In the genomic region with DNA sequence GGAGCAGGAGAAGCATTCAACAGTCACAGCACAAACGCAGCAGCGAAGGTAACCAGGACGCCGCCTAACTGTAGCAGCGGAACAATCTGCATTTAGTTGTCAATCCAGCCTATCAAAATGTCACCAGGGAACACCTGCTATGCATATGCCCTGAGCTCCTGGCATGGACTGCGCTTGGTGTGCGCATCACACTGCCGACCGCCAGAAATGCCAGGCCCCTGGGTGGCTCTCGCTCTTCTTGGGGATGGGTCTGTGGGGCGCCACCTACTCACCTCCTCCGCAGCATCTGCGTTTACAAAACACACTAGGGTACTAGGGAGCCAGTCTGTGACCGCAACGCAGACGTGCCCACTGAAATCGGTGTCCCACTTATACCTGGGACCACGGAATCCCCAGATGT, we compare ENCODE assay signal across 20 cellular contexts. TPM values are rescaled to one million over a fixed set of nuclear protein-coding genes. Genes with fewer than 3 reads are reported as not detected.
DNase-seq lines count a peak whose midpoint lies in the region; ATAC-seq lines count a peak whose summit lies in the region.
"Had no signal": no experiment of that assay in that cellular context is flagged by ENCODE, and none has a peak within 500 bp of the region (broad histone marks: within the 10 kb centered on the region; RNA-seq: fewer than 3 reads in every experiment).

No MANE protein-coding gene starts in this region.

- peaks cover 9% of the 10 kb centered on the region for H3K4me1 Mint-ChIP-seq in activated CD8-positive, alpha-beta memory T cell treated with anti-CD3 and anti-CD28 coated beads, Interleukin-2, amount 10 ng/mL, durations not matched to agents 7 days and 5 days

- no peak for ATAC-seq in activated CD8-positive, alpha-beta memory T cell treated with anti-CD3 and anti-CD28 coated beads, Interleukin-2, amount 10 ng/mL, durations not matched to agents 7 days and 5 days
- ATAC-seq in sciatic nerve (no peak), GM18868 (IDR thresholded peaks at IDR 0.05; ENCODE audit: unreplicated experiment) (no peak)
- ATAC-seq: PC-3 had no signal

- no peaks in the 10 kb centered on the region for H3K36me3 Mint-ChIP-seq in activated CD8-positive, alpha-beta memory T cell treated with anti-CD3 and anti-CD28 coated beads, Interleukin-2, amount 10 ng/mL, durations not matched to agents 7 days and 5 days

- peak; percentile 21 for DNase-seq in activated CD8-positive, alpha-beta memory T cell treated with anti-CD3 and anti-CD28 coated beads for 24 hours
- no peak for DNase-seq in activated CD8-positive, alpha-beta memory T cell treated with anti-CD3 and anti-CD28 coated beads, Interleukin-2, amount 10 ng/mL, durations not matched to agents 7 days and 5 days
- peak; percentile 29 for DNase-seq in ecto neural progenitor cell (ENCODE audit: low spot score)
- DNase-seq in mesenteric fat pad (ENCODE audit: low spot score), result peak; percentile 78
- peak; percentile 56 for DNase-seq in sciatic nerve (ENCODE audit: low spot score)
- DNase-seq in glomerular visceral epithelial cell (ENCODE audit: extremely low spot score), result no peak
- no peak for DNase-seq in kidney glomerular epithelial cell (lab: John Stamatoyannopoulos, UW)
- DNase-seq: COR-L47, DMS 273 treated with DMSO at 0.1 percent for 48 hours, DND-41, H9, KG1, NCI-H1105 treated with DMSO at 0.1 percent for 48 hours, NCI-H187, NCI-H2227 treated with DMSO at 0.1 percent for 48 hours, NCI-H524 treated with DMSO at 0.1 percent for 48 hours, PC-3, RPMI8226, SHP77 treated with DMSO at 0.1 percent for 48 hours had no signal

- no peaks in the 10 kb centered on the region for H3K9me3 Mint-ChIP-seq in activated CD8-positive, alpha-beta memory T cell treated with anti-CD3 and anti-CD28 coated beads, Interleukin-2, amount 10 ng/mL, durations not matched to agents 7 days and 5 days (ENCODE audit: low read depth)
- H3K9me3 Mint-ChIP-seq: H9 had no signal

- H3K27me3 Mint-ChIP-seq in activated CD8-positive, alpha-beta memory T cell treated with anti-CD3 and anti-CD28 coated beads, Interleukin-2, amount 10 ng/mL, durations not matched to agents 7 days and 5 days, result peaks cover 2% of the 10 kb centered on the region

- H3K27ac Mint-ChIP-seq in activated CD8-positive, alpha-beta memory T cell treated with anti-CD3 and anti-CD28 coated beads, Interleukin-2, amount 10 ng/mL, durations not matched to agents 7 days and 5 days, result no peak overlapping the region

- intact Hi-C loops in sciatic nerve (cut with DNase I), result no loop called here

- H3K4me3 Mint-ChIP-seq in activated CD8-positive, alpha-beta memory T cell treated with anti-CD3 and anti-CD28 coated beads, Interleukin-2, amount 10 ng/mL, durations not matched to agents 7 days and 5 days, result no peak overlapping the region
- H3K4me3 Mint-ChIP-seq: H9 had no signal

- CTCF ChIA-PET in activated CD8-positive, alpha-beta memory T cell treated with anti-CD3 and anti-CD28 coated beads, Interleukin-2, amount 10 ng/mL, durations not matched to agents 7 days and 5 days (lab: Charles Lee), result interaction anchor here (0.6 kb wide), 1 partner anchor 11 kb away, joined by 4 read pairs; no protein-coding TSS in a partner anchor

RNA-seq across cellular contexts. Expression of gene ZNF516, which starts 31.7 kb away (rescaled TPM):
- total RNA-seq in activated CD8-positive, alpha-beta memory T cell treated with anti-CD3 and anti-CD28 coated beads, Interleukin-2, amount 10 ng/mL, durations not matched to agents 7 days and 5 days, result 1 to 10 TPM; 1.5 to 2.0 TPM
- total RNA-seq in mesenteric fat pad (20.3 TPM), sciatic nerve (53.5 TPM)

Comparison
In these comparisons a context has a peak if more than half of its experiments do, and no peak if none do; other contexts are left out.
1. DNase-seq: peak in activated CD8-positive, alpha-beta memory T cell treated with anti-CD3 and anti-CD28 coated beads for 24 hours (single experiment), ecto neural progenitor cell (single experiment), mesenteric fat pad (single experiment) and sciatic nerve (single experiment); none in activated CD8-positive, alpha-beta memory T cell treated with anti-CD3 and anti-CD28 coated beads, Interleukin-2, amount 10 ng/mL, durations not matched to agents 7 days and 5 days (single experiment), glomerular visceral epithelial cell (single experiment) and kidney glomerular epithelial cell (single experiment).